ENCODE assay signal across 8 cellular contexts in genomic region chr22:29581799-29582198, GRCh38. TPM values are rescaled to one million over a fixed set of nuclear protein-coding genes. Genes with fewer than 3 reads are reported as not detected.
DNase-seq lines count a peak whose midpoint lies in the region; ATAC-seq, FAIRE-seq and TF ChIP-seq lines count a peak whose summit lies in the region.

No MANE protein-coding gene starts in this region.

- H3K4me1 Mint-ChIP-seq in T-helper 2 cell treated with Interferon-gamma antibody and Interleukin-4, amounts not matched to agents 5 μg/mL and 100 μg/mL, for 36 hours (ENCODE audit: low read depth), result peaks cover 10% of the 10 kb centered on the region
- peaks cover 13 to 23% of the 10 kb centered on the region in 2 donors for H3K4me1 Mint-ChIP-seq in stimulated activated naive B cell treated with anti-CD40 and anti-IgM and Interleukin-4, amounts not matched to agents 10 μg/mL and 1 μg/mL and 100 μg/mL, for 72 hours

- H3K27ac ChIP-seq in dorsolateral prefrontal cortex, result peak overlapping the region in 22 of 59 donors; percentile 7 to 88 (median 80)

- no peaks in the 10 kb centered on the region for H3K36me3 Mint-ChIP-seq in T-helper 2 cell treated with Interferon-gamma antibody and Interleukin-4, amounts not matched to agents 5 μg/mL and 100 μg/mL, for 36 hours (ENCODE audit: low read depth)
- peaks cover 3 to 7% of the 10 kb centered on the region in 2 donors for H3K36me3 Mint-ChIP-seq in stimulated activated naive B cell treated with anti-CD40 and anti-IgM and Interleukin-4, amounts not matched to agents 10 μg/mL and 1 μg/mL and 100 μg/mL, for 72 hours

- no peaks in the 10 kb centered on the region for H3K27me3 Mint-ChIP-seq in T-helper 2 cell treated with Interferon-gamma antibody and Interleukin-4, amounts not matched to agents 5 μg/mL and 100 μg/mL, for 36 hours (ENCODE audit: low read depth)
- H3K27me3 Mint-ChIP-seq in stimulated activated naive B cell treated with anti-CD40 and anti-IgM and Interleukin-4, amounts not matched to agents 10 μg/mL and 1 μg/mL and 100 μg/mL, for 72 hours, result no peaks in the 10 kb centered on the region

- peak overlapping the region in 52 of 59 donors; percentile 51 to 83 (median 71) for H3K4me3 ChIP-seq in dorsolateral prefrontal cortex

- DNase-seq in T-helper 2 cell treated with Interferon-gamma antibody and Interleukin-4, amounts not matched to agents 5 μg/mL and 100 μg/mL, for 36 hours (ENCODE audit: low spot score), result no peak
- no peak for DNase-seq in T-helper 2 cell
- peak; percentile 89 for DNase-seq in NCI-H748 (lab: John Stamatoyannopoulos, UW; ENCODE audit: unreplicated experiment)
- DNase-seq in dorsolateral prefrontal cortex, result no peak
- no peak for DNase-seq in stimulated activated naive B cell treated with anti-CD40 and anti-IgM and Interleukin-4, amounts not matched to agents 10 μg/mL and 1 μg/mL and 100 μg/mL, for 72 hours
- DNase-seq in superior temporal gyrus (ENCODE audit: extremely low spot score), result no peak
- no peak for DNase-seq in D721Med (ENCODE audit: insufficient read length, low spot score)

- TF ChIP-seq CTCF in dorsolateral prefrontal cortex (IDR thresholded peaks at IDR 0.05 in 54 of 56, conservative IDR thresholded peaks at IDR 0.05 in 2 of 56; ENCODE audit: low read depth in 1 of 56, partially characterized antibody in 56 of 56), result no peak
- TF ChIP-seq CTCF in D721Med (IDR thresholded peaks at IDR 0.05; ENCODE audit: insufficient read depth, missing control alignments), result no peak

- ATAC-seq in stimulated activated naive B cell treated with anti-CD40 and anti-IgM and Interleukin-4, amounts not matched to agents 10 μg/mL and 1 μg/mL and 100 μg/mL, for 72 hours (replicated peaks), result no peak
- ATAC-seq in GM18498 (IDR thresholded peaks at IDR 0.05; ENCODE audit: unreplicated experiment), result no peak

- peak overlapping the region; percentile 17 for H3K27ac Mint-ChIP-seq in T-helper 2 cell treated with Interferon-gamma antibody and Interleukin-4, amounts not matched to agents 5 μg/mL and 100 μg/mL, for 36 hours
- peak overlapping the region; percentile 97 for H3K27ac Mint-ChIP-seq in stimulated activated naive B cell treated with anti-CD40 and anti-IgM and Interleukin-4, amounts not matched to agents 10 μg/mL and 1 μg/mL and 100 μg/mL, for 72 hours

- peak overlapping the region; percentile 94 for H3K4me3 Mint-ChIP-seq in T-helper 2 cell treated with Interferon-gamma antibody and Interleukin-4, amounts not matched to agents 5 μg/mL and 100 μg/mL, for 36 hours
- H3K4me3 Mint-ChIP-seq in stimulated activated naive B cell treated with anti-CD40 and anti-IgM and Interleukin-4, amounts not matched to agents 10 μg/mL and 1 μg/mL and 100 μg/mL, for 72 hours, result peak overlapping the region; percentile 89 to 97

- no peaks in the 10 kb centered on the region for H3K9me3 Mint-ChIP-seq in T-helper 2 cell treated with Interferon-gamma antibody and Interleukin-4, amounts not matched to agents 5 μg/mL and 100 μg/mL, for 36 hours
- peaks cover 0 to 6% of the 10 kb centered on the region in 2 donors for H3K9me3 Mint-ChIP-seq in stimulated activated naive B cell treated with anti-CD40 and anti-IgM and Interleukin-4, amounts not matched to agents 10 μg/mL and 1 μg/mL and 100 μg/mL, for 72 hours

- intact Hi-C loops in dorsolateral prefrontal cortex (cut with DNase I), result no loop called here

- no peaks in the 10 kb centered on the region for H3K27me3 ChIP-seq in dorsolateral prefrontal cortex

- FAIRE-seq in D721Med (lab: Jason Lieb, UNC), result no peak

RNA-seq across cellular contexts. Expression of gene NIPSNAP1, which starts 0.9 kb away (rescaled TPM):
- 10 to 100 TPM; 40.4 to 91.9 (median 63.1) TPM for total RNA-seq in dorsolateral prefrontal cortex

RNA-seq across cellular contexts. Expression of gene NF2, which starts 21.6 kb away (rescaled TPM):
- total RNA-seq in dorsolateral prefrontal cortex, result 100 to 1,000 TPM in 3 of 120 experiments, 10 to 100 TPM in 117; 34.6 to 110 (median 73.5) TPM

RNA-seq across cellular contexts. Expression of gene THOC5, which starts 28.2 kb away (rescaled TPM):
- total RNA-seq in dorsolateral prefrontal cortex, result 10 to 100 TPM; 37.2 to 74.1 (median 51.8) TPM
